8 cellular contexts compared by ENCODE assay signal in the genomic region with DNA sequence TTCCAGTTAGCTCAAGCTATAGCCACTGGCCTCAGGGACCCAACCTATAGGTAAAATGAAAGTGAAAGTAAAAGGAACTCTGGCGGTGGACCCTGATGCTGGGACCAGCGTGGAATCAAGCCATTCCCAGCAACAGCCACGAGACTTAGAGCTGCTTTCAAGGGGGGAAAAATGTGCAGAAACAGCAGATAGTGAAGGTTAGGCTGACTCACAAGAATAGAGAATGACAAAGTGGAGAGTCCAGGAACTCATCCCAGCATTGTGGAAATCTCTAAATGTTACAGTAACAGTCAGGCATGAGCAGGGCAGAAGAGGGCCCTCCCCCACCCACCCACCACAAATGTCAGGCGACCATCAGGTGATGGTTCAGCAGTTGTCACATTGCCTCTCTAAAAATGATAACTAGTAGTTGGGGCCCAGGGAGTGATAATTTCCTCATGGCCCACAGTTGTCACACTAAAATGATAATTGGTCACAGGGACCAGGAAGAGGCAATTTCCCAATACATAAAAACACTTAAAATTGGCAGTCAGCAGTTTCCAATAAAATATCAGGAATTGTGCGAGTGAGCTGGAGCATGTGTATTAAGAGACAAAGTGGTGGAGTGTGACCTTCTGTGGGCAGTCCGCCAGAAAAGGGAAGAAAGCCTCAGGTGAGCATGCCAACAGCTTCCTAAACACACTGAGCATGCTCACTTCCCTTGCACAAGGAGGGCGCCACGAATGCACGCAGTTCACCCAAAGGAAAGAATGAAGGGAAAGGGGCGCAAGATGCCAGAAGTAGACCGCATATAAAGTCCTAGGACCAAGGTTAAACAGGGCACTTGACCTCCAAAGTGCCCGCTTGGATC.
A peak's percentile ranks its signal among the peaks of the same experiment; 100 is the strongest.
DNase-seq lines count a peak whose midpoint lies in the region; ATAC-seq and TF ChIP-seq lines count a peak whose summit lies in the region.

No MANE protein-coding gene starts in this region.

- intact Hi-C loops in ascending aorta (cut with DNase I), result no loop called here

- no peak for DNase-seq in activated CD4-positive, CD25-positive, alpha-beta regulatory T cell treated with anti-CD3 and anti-CD28 coated beads, Interleukin-2, amount 50 U/mL, for 72 hours
- DNase-seq in NB4 (ENCODE audit: low read depth), result peak; percentile 39
- DNase-seq in ascending aorta (ENCODE audit: low spot score in 2 of 2), result no peak
- DNase-seq in mesothelial cell of epicardium (ENCODE audit: low spot score in 2 of 2, unreplicated experiment in 2 of 2), result no peak
- DNase-seq in NCI-H82 treated with DMSO at 0.1 percent for 48 hours (lab: John Stamatoyannopoulos, UW; ENCODE audit: unreplicated experiment), result no peak

- no peak overlapping the region for H3K27ac Mint-ChIP-seq in mesothelial cell of epicardium

- H3K36me3 Mint-ChIP-seq in mesothelial cell of epicardium, result no peaks in the 10 kb centered on the region

- peaks cover 4% of the 10 kb centered on the region for H3K27me3 Mint-ChIP-seq in mesothelial cell of epicardium (ENCODE audit: low read depth)

- H3K4me1 Mint-ChIP-seq in mesothelial cell of epicardium, result no peaks in the 10 kb centered on the region

- no peaks in the 10 kb centered on the region for H3K9me3 ChIP-seq in ascending aorta

- no peak for TF ChIP-seq CTCF in NB4 (IDR thresholded peaks at IDR 0.05; ENCODE audit: low read depth, low read length)
- no peak for TF ChIP-seq CTCF in ascending aorta (IDR thresholded peaks at IDR 0.05)
- no peak for TF ChIP-seq CTCF in mesothelial cell of epicardium (IDR thresholded peaks at IDR 0.05; ENCODE audit: unreplicated experiment)

- peak overlapping the region; percentile 29 for H3K4me3 Mint-ChIP-seq in mesothelial cell of epicardium

- no peak for TF ChIP-seq POLR2A in NB4 (IDR thresholded peaks at IDR 0.05; ENCODE audit: extremely low read depth, insufficient read length)

- H3K36me3 ChIP-seq in ascending aorta, result no peaks in the 10 kb centered on the region

- no peaks in the 10 kb centered on the region for H3K4me1 ChIP-seq in ascending aorta

- H3K27me3 ChIP-seq in ascending aorta, result no peaks in the 10 kb centered on the region

- peak; percentile 18 to 30 for ATAC-seq in activated CD4-positive, CD25-positive, alpha-beta regulatory T cell treated with anti-CD3 and anti-CD28 coated beads, Interleukin-2, amount 50 U/mL, for 24 hours
- ATAC-seq in GM18868 (IDR thresholded peaks at IDR 0.05; ENCODE audit: unreplicated experiment), result no peak
- ATAC-seq in esophagus mucosa, result no peak

- H3K4me3 ChIP-seq in NB4 (ENCODE audit: low read depth, low read length) (peak overlapping the region; percentile 33), ascending aorta (peak overlapping the region; percentile 18 to 50)

- no peak overlapping the region for H3K27ac ChIP-seq in ascending aorta

- peaks cover 4% of the 10 kb centered on the region for H3K9me3 Mint-ChIP-seq in mesothelial cell of epicardium

Comparison
In these comparisons a context has a peak if more than half of its experiments do, and no peak if none do; other contexts are left out.
1. ATAC-seq: peak in activated CD4-positive, CD25-positive, alpha-beta regulatory T cell treated with anti-CD3 and anti-CD28 coated beads, Interleukin-2, amount 50 U/mL, for 24 hours (2 of 2); none in GM18868 (single experiment) and esophagus mucosa (single experiment).